In genomic region chr18:5979176-5979888, GRCh38 we compare ENCODE assay signal across 23 cellular contexts.
DNase-seq lines count a peak whose midpoint lies in the region; ATAC-seq, FAIRE-seq and TF ChIP-seq lines count a peak whose summit lies in the region.
"Had no signal": no experiment of that assay in that cellular context is flagged by ENCODE, and none has a peak within 500 bp of the region (broad histone marks: within the 10 kb centered on the region; RNA-seq: fewer than 3 reads in every experiment).

No MANE protein-coding gene starts in this region.

- H2BK15ac ChIP-seq in H1 (ENCODE audit: low read length) = no peak overlapping the region

- no peak overlapping the region for H2BK12ac ChIP-seq in H1 (ENCODE audit: low read depth, low read length)

- no peaks in the 10 kb centered on the region for H4K20me1 ChIP-seq in Karpas-422 (ENCODE audit: insufficient read depth, low read depth, low read length)
- no peaks in the 10 kb centered on the region for H4K20me1 ChIP-seq in H1 (replicated peaks in 1 of 2; ENCODE audit: control insufficient read depth in 1 of 2, insufficient read depth in 2 of 2, low read length in 2 of 2)
- no peaks in the 10 kb centered on the region for H4K20me1 ChIP-seq in keratinocyte (ENCODE audit: control insufficient read depth, extremely low read depth, insufficient read depth, low read length)

- H3K14ac ChIP-seq in H1 (ENCODE audit: insufficient read length) = no peak overlapping the region

- DNase-seq in Karpas-422 (no peak), H1 (ENCODE audit: low read depth in 1 of 2, low spot score in 2 of 2) (peak in 1 of 2 experiments; percentile 32), keratinocyte (ENCODE audit: low read depth, low spot score) (no peak), vagina (ENCODE audit: extremely low spot score in 2 of 2) (peak; percentile 37 to 60), right cardiac atrium (no peak), activated gamma-delta T cell treated with Interleukin-2 at 50 U/mL for 16 hours (no peak)
- DNase-seq in activated CD4-positive, CD25-positive, alpha-beta regulatory T cell (lab: John Stamatoyannopoulos, UW) = no peak
- DNase-seq: Caco-2; CD4-positive, alpha-beta memory T cell; EL; GDM1; HFFc6; NCI-H1105 treated with DMSO at 0.1 percent for 48 hours; NCI-H146; NCI-H1930; NCI-H2107; NCI-H524; NCI-H748 treated with DMSO at 0.1 percent for 48 hours; NK-92 treated with Interleukin-12 subunit alpha and Interleukin-12 subunit beta, amount 100 ng/mL, for 24 hours had no signal

- FAIRE-seq in H1 (lab: Jason Lieb, UNC) = no peak
- peak; percentile 48 for FAIRE-seq in keratinocyte (lab: Jason Lieb, UNC)
- FAIRE-seq: HepG2, K562 had no signal

- 85% methylated on average over 3 of the region's 3 CpGs; no CpG with 5 or more reads in 1 of the 2 experiments for WGBS in H1 (ENCODE audit: extremely low coverage in 1 of 2, insufficient coverage in 1 of 2, insufficient read length in 1 of 2, insufficient replicate concordance in 2 of 2, low coverage in 1 of 2, low lambda C conversion rate in 2 of 2, missing lambda C conversion rate in 1 of 2), 2 experiments
- 67% methylated on average over 3 of the region's 3 CpGs for WGBS in right cardiac atrium

- CTCF ChIA-PET in H1 (lab: Charles Lee; ENCODE audit: partially characterized antibody) = interaction anchor here (1.0 to 1.2 kb wide), 4 partner anchors 32 to 544 kb away, joined by 3 to 4 read pairs (median 3); no protein-coding TSS in a partner anchor

- TF ChIP-seq EP300 in H1 (IDR thresholded peaks at IDR 0.05; ENCODE audit: borderline replicate concordance in 1 of 2, low read depth in 2 of 2, low read length in 2 of 2) = no peak

- H3K4me1 ChIP-seq in Karpas-422 (ENCODE audit: low read length) = peaks cover 68% of the 10 kb centered on the region
- H3K4me1 ChIP-seq in H1 (replicated peaks in 1 of 4; ENCODE audit: control insufficient read depth in 3 of 4, insufficient read depth in 4 of 4, low read length in 3 of 4) = peaks cover 0 to 8% (median 3%) of the 10 kb centered on the region in 4 experiments; a peak in 4 of 7 replicates
- peaks cover 8% of the 10 kb centered on the region for H3K4me1 ChIP-seq in keratinocyte (ENCODE audit: control insufficient read depth, extremely low read depth, insufficient read depth, low read length)
- H3K4me1 ChIP-seq in vagina = no peaks in the 10 kb centered on the region
- H3K4me1 ChIP-seq in right cardiac atrium (ENCODE audit: control insufficient read depth, insufficient read depth, low read length) = no peaks in the 10 kb centered on the region
- H3K4me1 ChIP-seq: Caco-2, HAP-1 had no signal

- TF ChIP-seq POLR2A in H1 (IDR thresholded peaks at IDR 0.05; ENCODE audit: control extremely low read depth in 1 of 2, low read depth in 2 of 2, low read length in 2 of 2) = no peak
- TF ChIP-seq POLR2A in vagina (IDR thresholded peaks at IDR 0.05) = no peak

- POLR2A ChIA-PET in H1 (lab: Charles Lee; ENCODE audit: partially characterized antibody) = no interaction called here

- H3K9ac ChIP-seq in Karpas-422 (ENCODE audit: low read length) (peak overlapping the region; percentile 4; the same call in 1 of the 2 replicates), H1 (replicated peaks in 1 of 4; ENCODE audit: extremely low read depth in 1 of 4, low read depth in 3 of 4, low read length in 3 of 4) (no peak overlapping the region), keratinocyte (ENCODE audit: control insufficient read depth, extremely low read depth, insufficient read depth, low read length) (no peak overlapping the region)

- no peaks in the 10 kb centered on the region for H3K27me3 ChIP-seq in Karpas-422 (ENCODE audit: low read length)
- H3K27me3 ChIP-seq in H1 (replicated peaks in 1 of 4; ENCODE audit: control insufficient read depth in 3 of 4, extremely low read depth in 1 of 4, insufficient read depth in 3 of 4, low read length in 3 of 4) = no peaks in the 10 kb centered on the region
- peaks cover 6% of the 10 kb centered on the region for H3K27me3 ChIP-seq in keratinocyte (ENCODE audit: control insufficient read depth, extremely low read depth, insufficient read depth, low read length)
- no peaks in the 10 kb centered on the region for H3K27me3 ChIP-seq in vagina
- H3K27me3 ChIP-seq in right cardiac atrium (ENCODE audit: control insufficient read depth, insufficient read depth) = no peaks in the 10 kb centered on the region
- H3K27me3 ChIP-seq: SJSA1 had no signal

- H3K79me1 ChIP-seq in H1 (ENCODE audit: low read depth, low read length) = no peaks in the 10 kb centered on the region

- no peaks in the 10 kb centered on the region; the same call in 1 of the 2 replicates for H3K23me2 ChIP-seq in H1 (ENCODE audit: low read depth, low read length)

- no peak overlapping the region for H3K23ac ChIP-seq in H1 (ENCODE audit: insufficient read length)

- H3K56ac ChIP-seq in H1 (replicated peaks; ENCODE audit: insufficient read length, low read depth, low read length) = no peak overlapping the region

- intact Hi-C loops in vagina (cut with DNase I) = no loop called here
- intact Hi-C loops in right cardiac atrium (cut with DNase I) = no loop called here

- no peaks in the 10 kb centered on the region for H3K9me1 ChIP-seq in keratinocyte (ENCODE audit: control insufficient read depth, extremely low read depth, insufficient read depth, low read length)

- no peak overlapping the region for H4K91ac ChIP-seq in H1 (replicated peaks; ENCODE audit: insufficient read length, low read length)

- H2BK20ac ChIP-seq in H1 (ENCODE audit: low read length) = no peak overlapping the region

- H4K8ac ChIP-seq in H1 (ENCODE audit: extremely low read depth, insufficient read depth, low read length) = no peak overlapping the region

- no peaks in the 10 kb centered on the region for H3K36me3 ChIP-seq in Karpas-422 (ENCODE audit: insufficient read depth, low read length)
- no peaks in the 10 kb centered on the region for H3K36me3 ChIP-seq in H1 (ENCODE audit: control insufficient read depth in 2 of 4, insufficient read depth in 4 of 4, low read length in 3 of 4)
- H3K36me3 ChIP-seq in keratinocyte (ENCODE audit: control insufficient read depth in 2 of 2, extremely low read depth in 1 of 2, insufficient read depth in 2 of 2, low read length in 2 of 2) = no peaks in the 10 kb centered on the region
- no peaks in the 10 kb centered on the region for H3K36me3 ChIP-seq in vagina
- H3K36me3 ChIP-seq: HAP-1, SJSA1 had no signal

- no peak overlapping the region for H2BK120ac ChIP-seq in H1 (replicated peaks; ENCODE audit: low read depth, low read length)

- no peak for TF ChIP-seq RAD21 in H1 (IDR thresholded peaks at IDR 0.05 in 1 of 2, conservative IDR thresholded peaks at IDR 0.05 in 1 of 2; ENCODE audit: low read depth in 2 of 2, low read length in 2 of 2)

- TF ChIP-seq CTCF in H1 (IDR thresholded peaks at IDR 0.05; ENCODE audit: control extremely low read depth in 1 of 3, insufficient read depth in 1 of 3, low read depth in 1 of 3, low read length in 3 of 3) (no peak), keratinocyte (optimal IDR thresholded peaks at IDR 0.05 in 1 of 3, IDR thresholded peaks at IDR 0.05 in 1 of 3, conservative IDR thresholded peaks at IDR 0.05 in 1 of 3; ENCODE audit: extremely low read depth in 1 of 3, insufficient read depth in 2 of 3, low read length in 3 of 3) (no peak), vagina (IDR thresholded peaks at IDR 0.05) (no peak)

- H3K9me3 ChIP-seq in Karpas-422 (ENCODE audit: low read length) (no peaks in the 10 kb centered on the region), H1 (ENCODE audit: insufficient read depth in 2 of 2, low read depth in 1 of 2, low read length in 1 of 2) (no peaks in the 10 kb centered on the region), keratinocyte (ENCODE audit: control insufficient read depth, low read depth, low read length) (no peaks in the 10 kb centered on the region), vagina (no peaks in the 10 kb centered on the region), right cardiac atrium (ENCODE audit: control insufficient read depth, low read length) (no peaks in the 10 kb centered on the region)
- H3K9me3 ChIP-seq: Caco-2, HAP-1, SJSA1 had no signal

- H3K27ac ChIP-seq in Karpas-422 (ENCODE audit: low read length) (no peak overlapping the region), H1 (ENCODE audit: low read depth, low read length) (no peak overlapping the region), keratinocyte (ENCODE audit: control insufficient read depth, insufficient read depth, low read length) (no peak overlapping the region), vagina (no peak overlapping the region), right cardiac atrium (ENCODE audit: low read length) (no peak overlapping the region)
- H3K27ac ChIP-seq: SJSA1 had no signal

- H2BK5ac ChIP-seq in H1 (ENCODE audit: low read depth, low read length) = 0 out of 2 replicates have a peak overlapping the region, but pooled peaks have one; percentile 46

- no peak overlapping the region for H3K4me2 ChIP-seq in Karpas-422 (ENCODE audit: low read depth, low read length, poor library complexity, severe bottlenecking)
- H3K4me2 ChIP-seq in H1 (ENCODE audit: insufficient read depth in 1 of 2, low read depth in 2 of 2, low read length in 2 of 2) = no peak overlapping the region
- H3K4me2 ChIP-seq in keratinocyte (ENCODE audit: control insufficient read depth, extremely low read depth, insufficient read depth, low read depth, low read length) = no peak overlapping the region

- ATAC-seq in right cardiac atrium = no peak
- ATAC-seq: HepG2, K562 had no signal

- H2AFZ ChIP-seq in Karpas-422 (ENCODE audit: low read length) (no peak overlapping the region; the same call in 1 of the 2 replicates), H1 (ENCODE audit: low read length) (no peak overlapping the region), keratinocyte (ENCODE audit: control insufficient read depth, low read length) (no peak overlapping the region)

- no peaks in the 10 kb centered on the region for H3K9me2 ChIP-seq in Karpas-422 (replicated peaks; ENCODE audit: insufficient read depth, low read length)

- H3K4me3 ChIP-seq in Karpas-422 (ENCODE audit: low read length) (no peak overlapping the region), H1 (ENCODE audit: extremely low read depth in 1 of 4, insufficient read depth in 2 of 4, low read depth in 3 of 4, low read length in 4 of 4) (no peak overlapping the region), keratinocyte (ENCODE audit: control insufficient read depth in 2 of 3, extremely low read depth in 1 of 3, insufficient read depth in 2 of 3, low read depth in 1 of 3, low read length in 3 of 3) (no peak overlapping the region), vagina (no peak overlapping the region), right cardiac atrium (ENCODE audit: low read length) (no peak overlapping the region)
- H3K4me3 ChIP-seq: HAP-1, K562, SJSA1 had no signal

- no peak overlapping the region for H4K5ac ChIP-seq in H1 (ENCODE audit: insufficient read length, low read depth, low read length)

- H3K79me2 ChIP-seq in Karpas-422 (ENCODE audit: low read length) (no peaks in the 10 kb centered on the region), H1 (ENCODE audit: control insufficient read depth in 1 of 2, insufficient read depth in 2 of 2, low read length in 2 of 2) (no peaks in the 10 kb centered on the region), keratinocyte (ENCODE audit: control insufficient read depth, insufficient read depth, low read length) (no peaks in the 10 kb centered on the region)

- no peak overlapping the region for H3K18ac ChIP-seq in H1 (ENCODE audit: extremely low read depth, low read length)

- H2AK5ac ChIP-seq in H1 (ENCODE audit: low read depth, low read length) = no peak overlapping the region

- H3K4ac ChIP-seq in H1 (replicated peaks; ENCODE audit: insufficient read length, low read depth, low read length) = no peak overlapping the region

- dilution Hi-C loops in keratinocyte (cut with MboI; ENCODE audit: extremely low pct_ligation_motif_present, low sequenced_read_pairs) = no loop called here

Comparison
In these comparisons a context has a peak if more than half of its experiments do, and no peak if none do; other contexts are left out.
1. DNase-seq: peak in vagina (2 of 2); none in Karpas-422 (single experiment), keratinocyte (single experiment), right cardiac atrium (0 of 3), activated CD4-positive, CD25-positive, alpha-beta regulatory T cell (0 of 4) and activated gamma-delta T cell treated with Interleukin-2 at 50 U/mL for 16 hours (single experiment).